ENCODE assay signal across 10 cellular contexts in the genomic region with DNA sequence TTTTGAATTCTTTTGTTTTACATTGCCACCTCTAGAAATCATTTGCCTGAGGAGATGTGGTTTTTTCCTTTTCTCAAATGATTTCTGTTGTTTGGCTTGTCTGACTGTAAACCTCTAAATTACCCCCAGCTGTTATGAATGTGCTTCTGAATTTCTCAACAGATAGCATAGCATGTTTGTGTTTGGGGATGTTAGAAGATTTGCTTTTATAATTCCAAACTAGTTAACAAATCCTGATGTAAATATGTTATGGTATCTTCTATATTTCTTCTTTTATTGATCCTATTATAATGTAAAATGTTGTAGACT. TPM values are rescaled to one million over a fixed set of nuclear protein-coding genes. Genes with fewer than 3 reads are reported as not detected.
DNase-seq lines count a peak whose midpoint lies in the region; ATAC-seq and TF ChIP-seq lines count a peak whose summit lies in the region.
"Had no signal": no experiment of that assay in that cellular context is flagged by ENCODE, and none has a peak within 500 bp of the region (broad histone marks: within the 10 kb centered on the region; RNA-seq: fewer than 3 reads in every experiment).

No MANE protein-coding gene starts in this region.

- DNase-seq in CD4-positive, alpha-beta T cell = no peak
- peak; percentile 28 for DNase-seq in IMR-90
- DNase-seq in dedifferentiated amniotic fluid mesenchymal stem cell (ENCODE audit: extremely low spot score) = peak; percentile 21
- DNase-seq in NCI-H1436 (lab: John Stamatoyannopoulos, UW) = no peak
- no peak for DNase-seq in NOMO-1 treated with dmso at 0.1 percent for 144 hours (lab: John Stamatoyannopoulos, UW; ENCODE audit: unreplicated experiment)
- DNase-seq in head of caudate nucleus = no peak
- DNase-seq: activated gamma-delta T cell treated with Interleukin-2 at 50 U/mL for 16 hours; NK-92 treated with Interleukin-12 subunit alpha and Interleukin-12 subunit beta, amount 100 ng/mL, for 24 hours had no signal

- no peak overlapping the region for H2AK5ac ChIP-seq in IMR-90 (ENCODE audit: low read depth, low read length)

- H2AFZ ChIP-seq in IMR-90 (replicated peaks; ENCODE audit: low read length, poor library complexity) = no peak overlapping the region

- H3K23ac ChIP-seq in IMR-90 (ENCODE audit: low read depth, low read length) = no peak overlapping the region

- CTCF ChIA-PET in CD4-positive, alpha-beta T cell (lab: Charles Lee) = interaction anchor here (1.3 kb wide), 1 partner anchor 19 kb away, joined by 6 read pairs; no protein-coding TSS in a partner anchor
- CTCF ChIA-PET in IMR-90 (lab: Yijun Ruan, JAX) = no interaction called here

- H3K36me3 ChIP-seq in IMR-90 (ENCODE audit: control insufficient read depth, insufficient read depth, low read length) = no peaks in the 10 kb centered on the region
- no peaks in the 10 kb centered on the region for H3K36me3 ChIP-seq in mucosa of rectum (ENCODE audit: control insufficient read depth in 2 of 2, insufficient read depth in 2 of 2, low read length in 2 of 2)

- in situ Hi-C loops in IMR-90 (cut with MboI; ENCODE audit: low sequenced_read_pairs) = no loop called here

- ATAC-seq in CD4-positive, alpha-beta T cell (ENCODE audit: poor library complexity) = no peak
- ATAC-seq in IMR-90 (ENCODE audit: low read depth) (no peak), GM18873 (IDR thresholded peaks at IDR 0.05; ENCODE audit: low FRiP score, unreplicated experiment) (no peak)

- H3K4me3 ChIP-seq in IMR-90 (ENCODE audit: insufficient read depth, low read depth, low read length) (no peak overlapping the region), mucosa of rectum (ENCODE audit: low read length in 2 of 2) (no peak overlapping the region)

- no peak overlapping the region for H2BK20ac ChIP-seq in IMR-90 (ENCODE audit: low read depth, low read length)

- no peak overlapping the region; a peak in 1 of 4 replicates for H4K8ac ChIP-seq in IMR-90 (ENCODE audit: low read depth in 2 of 2, low read length in 2 of 2)

- TF ChIP-seq CTCF in CD4-positive, alpha-beta T cell (IDR thresholded peaks at IDR 0.05) = no peak
- TF ChIP-seq CTCF in IMR-90 (conservative IDR thresholded peaks at IDR 0.05; ENCODE audit: low read depth, low read length) = no peak

- H2BK15ac ChIP-seq in IMR-90 (ENCODE audit: low read depth, low read length) = no peak overlapping the region; the same call in 2 of the 3 replicates

- no peaks in the 10 kb centered on the region for H3K36me3 Mint-ChIP-seq in CD4-positive, alpha-beta T cell (ENCODE audit: low read depth)

- no peaks in the 10 kb centered on the region for H3K27me3 ChIP-seq in CD4-positive, alpha-beta T cell (ENCODE audit: control insufficient read depth, insufficient read depth, low read length)
- no peaks in the 10 kb centered on the region for H3K27me3 ChIP-seq in IMR-90 (ENCODE audit: control insufficient read depth, insufficient read depth, low read length)
- no peaks in the 10 kb centered on the region for H3K27me3 ChIP-seq in mucosa of rectum (ENCODE audit: control insufficient read depth in 2 of 2, insufficient read depth in 2 of 2, low read length in 2 of 2)

- no peak overlapping the region for H2BK120ac ChIP-seq in IMR-90 (ENCODE audit: low read depth, low read length)

- H2AK9ac ChIP-seq in IMR-90 (replicated peaks; ENCODE audit: low read depth, low read length, poor library complexity) = no peak overlapping the region

- peaks cover 24% of the 10 kb centered on the region for H3K4me1 ChIP-seq in IMR-90 (ENCODE audit: control insufficient read depth, insufficient read depth, low read length)
- peaks cover 44 to 52% of the 10 kb centered on the region in 2 donors for H3K4me1 ChIP-seq in mucosa of rectum (ENCODE audit: control insufficient read depth in 2 of 2, insufficient read depth in 2 of 2, low read length in 2 of 2)

- H3K9me3 ChIP-seq in CD4-positive, alpha-beta T cell (ENCODE audit: control insufficient read depth, low read length) = no peaks in the 10 kb centered on the region
- H3K9me3 ChIP-seq in IMR-90 (ENCODE audit: control insufficient read depth, insufficient read depth, low read length) (no peaks in the 10 kb centered on the region), mucosa of rectum (ENCODE audit: control insufficient read depth in 2 of 2, low read length in 2 of 2) (no peaks in the 10 kb centered on the region)

- H3K4me2 ChIP-seq in IMR-90 (ENCODE audit: low read depth, low read length) = no peak overlapping the region

- no peaks in the 10 kb centered on the region for H3K9me3 Mint-ChIP-seq in CD4-positive, alpha-beta T cell

- H3K18ac ChIP-seq in IMR-90 (ENCODE audit: low read depth, low read length) = no peak overlapping the region

- no peak overlapping the region for H3K9ac ChIP-seq in IMR-90 (ENCODE audit: low read depth, low read length)
- H3K9ac ChIP-seq in mucosa of rectum (ENCODE audit: low read depth in 1 of 2, low read length in 2 of 2) = peak overlapping the region; percentile 24 to 81

- H3K79me1 ChIP-seq in IMR-90 (ENCODE audit: low read depth in 1 of 2, low read length in 2 of 2) = peaks cover 0 to 5% of the 10 kb centered on the region in 2 experiments; a peak in 1 of 4 replicates

- no peak for TF ChIP-seq POLR2A in IMR-90 (IDR thresholded peaks at IDR 0.05; ENCODE audit: low read depth, low read length)

- POLR2A ChIA-PET in CD4-positive, alpha-beta T cell (lab: Charles Lee) = interaction anchor here (5.6 kb wide), 1 partner anchor 17 kb away, joined by 214 read pairs; no protein-coding TSS in a partner anchor
- POLR2A ChIA-PET in IMR-90 (lab: Charles Lee; ENCODE audit: unreplicated experiment) = no interaction called here

- H3K9me1 ChIP-seq in IMR-90 (ENCODE audit: insufficient read depth, low read length) = peaks cover 19% of the 10 kb centered on the region

- H3K4ac ChIP-seq in IMR-90 (ENCODE audit: low read depth, low read length) = no peak overlapping the region

- H4K20me1 ChIP-seq in IMR-90 (ENCODE audit: insufficient read depth, low read length) = no peaks in the 10 kb centered on the region

- no peak overlapping the region for H3K27ac Mint-ChIP-seq in CD4-positive, alpha-beta T cell

- BruUV-seq in IMR-90 (replicated peaks; lab: Mats Ljungman, UMichigan) = no TSS peak

- no peak overlapping the region for H4K5ac ChIP-seq in IMR-90 (ENCODE audit: low read depth, low read length)

- H4K91ac ChIP-seq in IMR-90 (ENCODE audit: insufficient read depth, low read depth, low read length) = no peak overlapping the region

- H2BK5ac ChIP-seq in IMR-90 (ENCODE audit: low read depth, low read length, poor library complexity, severe bottlenecking) = no peak overlapping the region

- TF ChIP-seq RAD21 in IMR-90 (IDR thresholded peaks at IDR 0.05; ENCODE audit: low read length) = no peak

- H3K4me1 Mint-ChIP-seq in CD4-positive, alpha-beta T cell (ENCODE audit: low read depth) = peaks cover 23% of the 10 kb centered on the region

- peak overlapping the region; percentile 26 for H3K4me3 Mint-ChIP-seq in CD4-positive, alpha-beta T cell

- no peaks in the 10 kb centered on the region for H3K27me3 Mint-ChIP-seq in CD4-positive, alpha-beta T cell

- H3K14ac ChIP-seq in IMR-90 (replicated peaks; ENCODE audit: low read depth, low read length) = no peak overlapping the region

- dilution Hi-C loops in IMR-90 (cut with HindIII; ENCODE audit: low sequenced_read_pairs, unreplicated experiment) = no loop called here

- H3K56ac ChIP-seq in IMR-90 (ENCODE audit: extremely low read depth, insufficient read depth, low read length) = no peak overlapping the region

- H3K27ac ChIP-seq in CD4-positive, alpha-beta T cell (ENCODE audit: low read depth, low read length) = no peak overlapping the region
- H3K27ac ChIP-seq in IMR-90 (ENCODE audit: insufficient read depth, low read length) (no peak overlapping the region), mucosa of rectum (ENCODE audit: low read depth in 2 of 2, low read length in 2 of 2) (peak overlapping the region; percentile 93 to 99)

- intact Hi-C loops in CD4-positive, alpha-beta T cell (cut with DNase I, micrococcal nuclease) = loop anchor here in 1 of 2 experiments (1.0 to 5.0 kb wide), 3 partner anchors 19 to 198 kb away; a partner anchor contains a TSS
- intact Hi-C loops in IMR-90 (cut with micrococcal nuclease) (no loop called here), head of caudate nucleus (cut with DNase I) (no loop called here)

TF ChIP-seq in IMR-90, 13 proteins besides CTCF, POLR2A, EP300 and RAD21 (continues in another document):
- TF ChIP-seq CHD1 (IDR thresholded peaks at IDR 0.05; ENCODE audit: low read depth, low read length) (no peak), MAFK (IDR thresholded peaks at IDR 0.05; ENCODE audit: low read depth, low read length) (no peak), SMC3 (IDR thresholded peaks at IDR 0.05; ENCODE audit: low read depth, low read length) (no peak), CEBPB (IDR thresholded peaks at IDR 0.05; ENCODE audit: low read depth, low read length) (no peak), MAZ (IDR thresholded peaks at IDR 0.05; ENCODE audit: borderline replicate concordance, low read depth, low read length) (no peak), RFX5 (IDR thresholded peaks at IDR 0.05; ENCODE audit: low read depth, low read length) (no peak), BHLHE40 (IDR thresholded peaks at IDR 0.05; ENCODE audit: low read depth, low read length) (no peak), FOS (IDR thresholded peaks at IDR 0.05; ENCODE audit: low read depth, low read length) (no peak), NFE2L2 (IDR thresholded peaks at IDR 0.05; ENCODE audit: low read depth, low read length) (no peak), RCOR1 (IDR thresholded peaks at IDR 0.05; ENCODE audit: insufficient replicate concordance, low read length) (no peak)
- TF ChIP-seq, protein P1, sequence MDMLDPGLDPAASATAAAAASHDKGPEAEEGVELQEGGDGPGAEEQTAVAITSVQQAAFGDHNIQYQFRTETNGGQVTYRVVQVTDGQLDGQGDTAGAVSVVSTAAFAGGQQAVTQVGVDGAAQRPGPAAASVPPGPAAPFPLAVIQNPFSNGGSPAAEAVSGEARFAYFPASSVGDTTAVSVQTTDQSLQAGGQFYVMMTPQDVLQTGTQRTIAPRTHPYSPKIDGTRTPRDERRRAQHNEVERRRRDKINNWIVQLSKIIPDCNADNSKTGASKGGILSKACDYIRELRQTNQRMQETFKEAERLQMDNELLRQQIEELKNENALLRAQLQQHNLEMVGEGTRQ (IDR thresholded peaks at IDR 0.05; ENCODE audit: low read depth, low read length) = no peak

RNA-seq across cellular contexts. Expression of a gene that starts 31.6 kb away (rescaled TPM):
- total RNA-seq in CD4-positive, alpha-beta T cell = 100 to 1,000 TPM; 434 to 449 TPM
- total RNA-seq in IMR-90 (2012; rRNA removed) = 145 and 179 TPM in 2 replicates
- 83.8 and 87.6 TPM in 2 replicates for polyA plus RNA-seq in IMR-90 (2012; rRNA removed)
- 48.4 and 65.5 TPM in 2 replicates for polyA plus RNA-seq in IMR-90 (2012; cell fraction: cytosol; rRNA removed)
- polyA plus RNA-seq in IMR-90 (2012; cell fraction: nucleus; rRNA removed; ENCODE audit: low replicate concordance) = 47.4 and 74.1 TPM in 2 replicates

Comparison
In these comparisons a context has a peak if more than half of its experiments do, and no peak if none do; other contexts are left out.
1. DNase-seq: peak in IMR-90 (single experiment) and dedifferentiated amniotic fluid mesenchymal stem cell (single experiment); none in CD4-positive, alpha-beta T cell (0 of 10), NCI-H1436 (single experiment), NOMO-1 treated with dmso at 0.1 percent for 144 hours (single experiment) and head of caudate nucleus (0 of 42).
2. H3K27ac ChIP-seq: peak in mucosa of rectum (2 of 2); none in CD4-positive, alpha-beta T cell (single experiment) and IMR-90 (single experiment).